Comparison of ENCODE assay signal across 19 cellular contexts in the genomic region with DNA sequence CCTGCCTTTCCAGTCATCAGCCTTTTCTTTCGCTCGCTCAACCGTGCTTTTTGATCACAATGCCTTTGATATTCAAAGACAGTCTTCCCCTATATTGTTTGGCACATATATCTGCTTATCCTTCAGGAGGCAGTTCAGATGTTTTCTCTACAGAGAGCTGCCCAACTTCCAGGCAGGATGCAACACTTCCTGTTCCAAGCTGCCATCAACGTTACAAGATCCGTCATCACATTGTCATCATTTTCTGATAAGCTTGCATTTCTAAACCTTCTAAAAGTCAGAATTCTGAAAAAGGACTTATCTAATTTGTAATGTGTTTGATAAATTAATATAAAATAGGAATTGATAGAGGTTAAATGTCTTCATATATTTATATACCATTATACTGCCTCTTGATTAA.
A peak's percentile ranks its signal among the peaks of the same experiment; 100 is the strongest.
DNase-seq lines count a peak whose midpoint lies in the region; ATAC-seq and FAIRE-seq lines count a peak whose summit lies in the region.
"Had no signal": no experiment of that assay in that cellular context is flagged by ENCODE, and none has a peak within 500 bp of the region (broad histone marks: within the 10 kb centered on the region; RNA-seq: fewer than 3 reads in every experiment).

No MANE protein-coding gene starts in this region.

- H3K27ac Mint-ChIP-seq in natural killer cell treated with Interleukin-12 subunit alpha and Interleukin-12 subunit beta and Interleukin-15 and Interleukin-18, amount 100 ng/mL, for 72 hours = no peak overlapping the region
- H3K27ac Mint-ChIP-seq in T-cell = no peak overlapping the region
- H3K27ac Mint-ChIP-seq: CD14-positive monocyte had no signal

- ATAC-seq in natural killer cell treated with Interleukin-12 subunit alpha and Interleukin-12 subunit beta and Interleukin-15 and Interleukin-18, amount 100 ng/mL, for 72 hours = no peak
- ATAC-seq in T-cell (replicated peaks in 1 of 4) = no peak

- no peaks in the 10 kb centered on the region for H3K36me3 Mint-ChIP-seq in natural killer cell treated with Interleukin-12 subunit alpha and Interleukin-12 subunit beta and Interleukin-15 and Interleukin-18, amount 100 ng/mL, for 72 hours
- H3K36me3 Mint-ChIP-seq in T-cell = no peaks in the 10 kb centered on the region
- H3K36me3 Mint-ChIP-seq: CD14-positive monocyte had no signal

- CTCF ChIA-PET in T-cell (lab: Charles Lee) = no interaction called here

- H3K27me3 Mint-ChIP-seq in natural killer cell treated with Interleukin-12 subunit alpha and Interleukin-12 subunit beta and Interleukin-15 and Interleukin-18, amount 100 ng/mL, for 72 hours = peaks cover 0 to 2% of the 10 kb centered on the region in 2 donors
- peaks cover 0 to 4% of the 10 kb centered on the region in 2 donors for H3K27me3 Mint-ChIP-seq in T-cell

- H3K4me3 Mint-ChIP-seq in natural killer cell treated with Interleukin-12 subunit alpha and Interleukin-12 subunit beta and Interleukin-15 and Interleukin-18, amount 100 ng/mL, for 72 hours = no peak overlapping the region
- H3K4me3 Mint-ChIP-seq in T-cell = no peak overlapping the region
- H3K4me3 Mint-ChIP-seq: CD14-positive monocyte had no signal

- DNase-seq in NCI-H1417 (lab: John Stamatoyannopoulos, UW) = peak in 2 of 3 experiments; percentile 15 to 28
- DNase-seq in NCI-H1417 treated with DMSO at 0.1 percent for 48 hours (lab: John Stamatoyannopoulos, UW) = no peak
- peak; percentile 83 for DNase-seq in dermis blood vessel endothelial cell
- DNase-seq in left kidney (ENCODE audit: low read depth, low spot score) = peak; percentile 2
- DNase-seq in natural killer cell treated with Interleukin-12 subunit alpha and Interleukin-12 subunit beta and Interleukin-15 and Interleukin-18, amount 100 ng/mL, for 72 hours (ENCODE audit: low spot score) = no peak
- no peak for DNase-seq in frontal cortex (ENCODE audit: low spot score in 2 of 2)
- DNase-seq in T-cell = no peak
- no peak for DNase-seq in DMS79 treated with DMSO at 0.1 percent for 48 hours (lab: John Stamatoyannopoulos, UW)
- DNase-seq: GOT3, Kasumi-1, NCI-H187, NCI-H510A treated with DMSO at 0.1 percent for 48 hours, NCI-H748 treated with DMSO at 0.1 percent for 48 hours, PC-9, RPMI8226, SHP77 had no signal

- no peaks in the 10 kb centered on the region for H3K9me3 Mint-ChIP-seq in natural killer cell treated with Interleukin-12 subunit alpha and Interleukin-12 subunit beta and Interleukin-15 and Interleukin-18, amount 100 ng/mL, for 72 hours
- H3K9me3 Mint-ChIP-seq in T-cell = no peaks in the 10 kb centered on the region

- no peaks in the 10 kb centered on the region for H3K4me1 Mint-ChIP-seq in natural killer cell treated with Interleukin-12 subunit alpha and Interleukin-12 subunit beta and Interleukin-15 and Interleukin-18, amount 100 ng/mL, for 72 hours (ENCODE audit: low read depth in 2 of 2)
- H3K4me1 Mint-ChIP-seq in T-cell = no peaks in the 10 kb centered on the region
- H3K4me1 Mint-ChIP-seq: CD14-positive monocyte had no signal

- POLR2A ChIA-PET in T-cell (lab: Charles Lee) = interaction anchor here in 1 of 2 donors (0.8 kb wide), 1 partner anchor 19 kb away, joined by 3 read pairs; no protein-coding TSS in a partner anchor

- no peak for FAIRE-seq in frontal cortex (lab: Jason Lieb, UNC)
- FAIRE-seq: G401.6, GM12892 had no signal

Comparison
In these comparisons a context has a peak if more than half of its experiments do, and no peak if none do; other contexts are left out.
1. DNase-seq: peak in NCI-H1417 (2 of 3), dermis blood vessel endothelial cell (single experiment) and left kidney (single experiment); none in NCI-H1417 treated with DMSO at 0.1 percent for 48 hours (single experiment), natural killer cell treated with Interleukin-12 subunit alpha and Interleukin-12 subunit beta and Interleukin-15 and Interleukin-18, amount 100 ng/mL, for 72 hours (single experiment), frontal cortex (0 of 2), T-cell (0 of 34) and DMS79 treated with DMSO at 0.1 percent for 48 hours (single experiment).